26 cellular contexts compared by ENCODE assay signal in genomic region chr3:126490619-126491018, GRCh38. TPM values are rescaled to one million over a fixed set of nuclear protein-coding genes. Genes with fewer than 3 reads are reported as not detected.
A peak's percentile ranks its signal among the peaks of the same experiment; 100 is the strongest.
DNase-seq lines count a peak whose midpoint lies in the region; ATAC-seq and TF ChIP-seq lines count a peak whose summit lies in the region.
"Had no signal": no experiment of that assay in that cellular context is flagged by ENCODE, and none has a peak within 500 bp of the region (broad histone marks: within the 10 kb centered on the region; RNA-seq: fewer than 3 reads in every experiment).

No MANE protein-coding gene starts in this region.

- no peak overlapping the region for H4K8ac ChIP-seq in mesendoderm (ENCODE audit: low read depth, low read length)

- H2BK15ac ChIP-seq in mesendoderm (replicated peaks; ENCODE audit: low read depth): no peak overlapping the region

- no peaks in the 10 kb centered on the region for H3K79me1 ChIP-seq in mesendoderm (ENCODE audit: low read length)

- H3K18ac ChIP-seq in mesendoderm (ENCODE audit: low read length): no peak overlapping the region

- H3K4me1 ChIP-seq in body of pancreas (no peaks in the 10 kb centered on the region), mesendoderm (ENCODE audit: control insufficient read depth, low read depth, low read length) (no peaks in the 10 kb centered on the region)

- H3K9me3 ChIP-seq in body of pancreas: no peaks in the 10 kb centered on the region
- H3K9me3 ChIP-seq: SK-N-SH, upper lobe of left lung had no signal

- H3K4me3 ChIP-seq in LNCaP clone FGC (ENCODE audit: low read depth, low read length) (no peak overlapping the region), body of pancreas (no peak overlapping the region), mesendoderm (ENCODE audit: low read length) (no peak overlapping the region)
- H3K4me3 ChIP-seq: smooth muscle cell, upper lobe of left lung had no signal

- peak; percentile 45 for ATAC-seq in body of pancreas
- ATAC-seq in HG03108 (IDR thresholded peaks at IDR 0.05; ENCODE audit: unreplicated experiment): no peak
- ATAC-seq: activated CD4-positive, alpha-beta T cell treated with anti-CD3 and anti-CD28 coated beads for 36 hours; activated CD8-positive, alpha-beta memory T cell treated with anti-CD3 and anti-CD28 coated beads, Interleukin-2, amount 10 ng/mL, durations not matched to agents 7 days and 5 days; activated T-helper 17 cell treated with anti-CD3 and anti-CD28 coated beads, Interleukin-2, amount 50 U/mL, for 72 hours; Panc1 had no signal

- H3K36me3 ChIP-seq in body of pancreas (replicated peaks in 1 of 2; ENCODE audit: insufficient read depth in 1 of 2, low read depth in 2 of 2): no peaks in the 10 kb centered on the region
- H3K36me3 ChIP-seq in mesendoderm (ENCODE audit: control insufficient read depth, insufficient read depth, low read length): no peaks in the 10 kb centered on the region
- H3K36me3 ChIP-seq: upper lobe of left lung had no signal

- H3K79me2 ChIP-seq in mesendoderm (ENCODE audit: control insufficient read depth, insufficient read depth, low read length): no peaks in the 10 kb centered on the region

- H2BK5ac ChIP-seq in mesendoderm (ENCODE audit: low read length): no peak overlapping the region

- no peak overlapping the region for H3K56ac ChIP-seq in mesendoderm (ENCODE audit: low read length)

- H3K9ac ChIP-seq in mesendoderm (ENCODE audit: low read length): no peak overlapping the region
- H3K9ac ChIP-seq: SK-N-SH had no signal

- H3K4ac ChIP-seq in mesendoderm (ENCODE audit: low read depth, low read length): no peak overlapping the region

- H3K4me2 ChIP-seq in mesendoderm (ENCODE audit: low read length): no peak overlapping the region
- H3K4me2 ChIP-seq: SK-N-SH, smooth muscle cell had no signal

- H3K23ac ChIP-seq in mesendoderm (ENCODE audit: low read length): no peak overlapping the region

- no peak overlapping the region for H4K5ac ChIP-seq in mesendoderm (ENCODE audit: low read length)

- H3K27me3 ChIP-seq in body of pancreas: no peaks in the 10 kb centered on the region
- H3K27me3 ChIP-seq in mesendoderm (ENCODE audit: insufficient read depth, low read length, poor library complexity): no peaks in the 10 kb centered on the region
- H3K27me3 ChIP-seq: upper lobe of left lung had no signal

- DNase-seq in DMS 273 (lab: John Stamatoyannopoulos, UW; ENCODE audit: unreplicated experiment) (peak; percentile 21), DMS 273 treated with DMSO at 0.1 percent for 48 hours (lab: John Stamatoyannopoulos, UW) (no peak), LNCaP clone FGC (ENCODE audit: low read depth) (no peak), body of pancreas (peak in 3 of 4 donors; percentile 39 to 63 (median 53)), mesendoderm (peak; percentile 39), HUDEP-2 (lab: John Stamatoyannopoulos, UW; ENCODE audit: unreplicated experiment in 76 of 76) (no peak), middle frontal gyrus (ENCODE audit: extremely low spot score, low spot score) (no peak)
- DNase-seq: activated CD4-positive, alpha-beta T cell treated with anti-CD3 and anti-CD28 coated beads for 36 hours; activated CD8-positive, alpha-beta memory T cell treated with anti-CD3 and anti-CD28 coated beads, Interleukin-2, amount 10 ng/mL, durations not matched to agents 7 days and 5 days; AML-193; foreskin fibroblast; left colon; NCI-H1048; NCI-H2029 treated with DMSO at 0.1 percent for 48 hours; SK-N-SH; stimulated activated CD4-positive, alpha-beta T cell treated with anti-CD3 and anti-CD28 coated beads, Interleukin-4, amount 100 ng/mL, for 24 hours; T-helper 9 cell had no signal

- H2AK5ac ChIP-seq in mesendoderm (ENCODE audit: low read length): no peak overlapping the region

- intact Hi-C loops in body of pancreas (cut with DNase I): no loop called here

- WGBS in body of pancreas, 2 donors: 43 to 55% methylated on average over 6 of the region's 6 CpGs
- no CpG with 5 or more reads among the region's 6 CpGs for WGBS in mesendoderm (ENCODE audit: extremely low coverage, insufficient coverage, low lambda C conversion rate)

- H2BK120ac ChIP-seq in mesendoderm (ENCODE audit: low read depth, low read length): no peak overlapping the region

- TF ChIP-seq CTCF in LNCaP clone FGC (IDR thresholded peaks at IDR 0.05; ENCODE audit: control insufficient read depth, extremely low read depth, insufficient read depth): peak; percentile 36
- peak in 3 of 7 experiments; percentile 14 to 35 (median 23) for TF ChIP-seq CTCF in body of pancreas (IDR thresholded peaks at IDR 0.05)

- H3K27ac ChIP-seq in body of pancreas (no peak overlapping the region), mesendoderm (ENCODE audit: low read depth, low read length) (no peak overlapping the region)
- H3K27ac ChIP-seq: 22Rv1, upper lobe of left lung had no signal

- TF ChIP-seq POLR2A in body of pancreas (IDR thresholded peaks at IDR 0.05): no peak

RNA-seq across cellular contexts. Expression of gene ZXDC, which starts 14.9 kb away (rescaled TPM):
- 10 to 100 TPM; 33.9 to 39.4 TPM for total RNA-seq in body of pancreas
- 9.7 TPM for polyA plus RNA-seq in mesendoderm (2013, experiment 1 of 2)
- polyA plus RNA-seq in mesendoderm (2013, experiment 2 of 2): 10.0 TPM

RNA-seq across cellular contexts. Expression of gene UROC1, which starts 27.0 kb away (rescaled TPM):
- not detected for total RNA-seq in body of pancreas
- polyA plus RNA-seq in mesendoderm (2013, experiment 1 of 2): 0.01 TPM
- not detected for polyA plus RNA-seq in mesendoderm (2013, experiment 2 of 2)
- total RNA-seq: activated CD4-positive, alpha-beta T cell treated with anti-CD3 and anti-CD28 coated beads for 36 hours; activated CD8-positive, alpha-beta memory T cell treated with anti-CD3 and anti-CD28 coated beads, Interleukin-2, amount 10 ng/mL, durations not matched to agents 7 days and 5 days; activated T-helper 17 cell treated with anti-CD3 and anti-CD28 coated beads, Interleukin-2, amount 50 U/mL, for 72 hours; G401; H4; left colon; smooth muscle cell; upper lobe of left lung had no signal
- polyA plus RNA-seq: neural cell, SK-N-SH, smooth muscle cell had no signal

RNA-seq across cellular contexts. Expression of gene CHST13, which starts 33.3 kb away (rescaled TPM):
- total RNA-seq in body of pancreas: 1 to 10 TPM in 1 of 2 donors, not detected in 1; 2.3 TPM
- polyA plus RNA-seq in mesendoderm (2013, experiment 1 of 2): 1.5 TPM
- 1.8 TPM for polyA plus RNA-seq in mesendoderm (2013, experiment 2 of 2)
- total RNA-seq: activated CD4-positive, alpha-beta T cell treated with anti-CD3 and anti-CD28 coated beads for 36 hours; activated CD8-positive, alpha-beta memory T cell treated with anti-CD3 and anti-CD28 coated beads, Interleukin-2, amount 10 ng/mL, durations not matched to agents 7 days and 5 days; activated T-helper 17 cell treated with anti-CD3 and anti-CD28 coated beads, Interleukin-2, amount 50 U/mL, for 72 hours; smooth muscle cell had no signal
- polyA plus RNA-seq: neural cell, smooth muscle cell had no signal

Comparison
In these comparisons a context has a peak if more than half of its experiments do, and no peak if none do; other contexts are left out.
1. DNase-seq: peak in DMS 273 (single experiment), body of pancreas (3 of 4) and mesendoderm (single experiment); none in DMS 273 treated with DMSO at 0.1 percent for 48 hours (single experiment), LNCaP clone FGC (single experiment), HUDEP-2 (0 of 76) and middle frontal gyrus (single experiment).